8 cellular contexts compared by ENCODE assay signal in genomic region chrX:21838937-21839333, GRCh38. TPM values are rescaled to one million over a fixed set of nuclear protein-coding genes. Genes with fewer than 3 reads are reported as not detected.
DNase-seq lines count a peak whose midpoint lies in the region; FAIRE-seq lines count a peak whose summit lies in the region.

No MANE protein-coding gene starts in this region.

- peaks cover 4% of the 10 kb centered on the region; the same call in 1 of the 2 replicates for H3K36me3 ChIP-seq in Karpas-422 (ENCODE audit: insufficient read depth, low read length)

- peak overlapping the region; percentile 93 for H3K27ac Mint-ChIP-seq in activated CD4-positive, alpha-beta T cell treated with anti-CD3 and anti-CD28 coated beads, Interleukin-2, amount 10 ng/mL, durations not matched to agents 7 days and 5 days

- no peaks in the 10 kb centered on the region for H4K20me1 ChIP-seq in Karpas-422 (ENCODE audit: insufficient read depth, low read depth, low read length)

- H3K9ac ChIP-seq in Karpas-422 (ENCODE audit: low read length): peak overlapping the region; percentile 88

- peaks cover 6% of the 10 kb centered on the region for H3K36me3 Mint-ChIP-seq in activated CD4-positive, alpha-beta T cell treated with anti-CD3 and anti-CD28 coated beads, Interleukin-2, amount 10 ng/mL, durations not matched to agents 7 days and 5 days (ENCODE audit: low read depth)

- no peaks in the 10 kb centered on the region; the same call in 1 of the 2 replicates for H3K9me2 ChIP-seq in Karpas-422 (replicated peaks; ENCODE audit: insufficient read depth, low read length)

- no peaks in the 10 kb centered on the region for H3K27me3 Mint-ChIP-seq in activated CD4-positive, alpha-beta T cell treated with anti-CD3 and anti-CD28 coated beads, Interleukin-2, amount 10 ng/mL, durations not matched to agents 7 days and 5 days

- no peaks in the 10 kb centered on the region for H3K9me3 Mint-ChIP-seq in activated CD4-positive, alpha-beta T cell treated with anti-CD3 and anti-CD28 coated beads, Interleukin-2, amount 10 ng/mL, durations not matched to agents 7 days and 5 days

- POLR2A ChIA-PET in activated CD4-positive, alpha-beta T cell treated with anti-CD3 and anti-CD28 coated beads, Interleukin-2, amount 10 ng/mL, durations not matched to agents 7 days and 5 days (lab: Charles Lee): interaction anchor here (0.6 kb wide), 3 partner anchors 132 to 368 kb away, joined by 3 to 4 read pairs (median 4); no protein-coding TSS in a partner anchor

- no peak for DNase-seq in activated CD4-positive, alpha-beta T cell treated with anti-CD3 and anti-CD28 coated beads, Interleukin-2, amount 10 ng/mL, durations not matched to agents 7 days and 5 days
- DNase-seq in activated CD4-positive, alpha-beta T cell treated with anti-CD3 and anti-CD28 coated beads, Interleukin-2, amount 50 U/mL, for 4 hours: no peak
- DNase-seq in Karpas-422 (peak; percentile 74), stromal cell of bone marrow (ENCODE audit: low read depth) (peak; percentile 3), HuH-7.5 (ENCODE audit: low spot score) (no peak), COLO829 (ENCODE audit: low spot score) (no peak)

- peaks cover 18% of the 10 kb centered on the region for H3K4me1 Mint-ChIP-seq in activated CD4-positive, alpha-beta T cell treated with anti-CD3 and anti-CD28 coated beads, Interleukin-2, amount 10 ng/mL, durations not matched to agents 7 days and 5 days

- H3K27me3 ChIP-seq in Karpas-422 (ENCODE audit: low read length): no peaks in the 10 kb centered on the region

- peak overlapping the region; percentile 28 for H2AFZ ChIP-seq in Karpas-422 (ENCODE audit: low read length)

- H3K4me3 ChIP-seq in Karpas-422 (ENCODE audit: low read length): peak overlapping the region; percentile 77

- peak overlapping the region; percentile 70 for H3K4me2 ChIP-seq in Karpas-422 (ENCODE audit: low read depth, low read length, poor library complexity, severe bottlenecking)

- peak; percentile 69 for FAIRE-seq in islet of Langerhans (lab: Jason Lieb, UNC)

- peaks cover 26% of the 10 kb centered on the region for H3K79me2 ChIP-seq in Karpas-422 (ENCODE audit: low read length)

- peak overlapping the region; percentile 84 for H3K4me3 Mint-ChIP-seq in activated CD4-positive, alpha-beta T cell treated with anti-CD3 and anti-CD28 coated beads, Interleukin-2, amount 10 ng/mL, durations not matched to agents 7 days and 5 days

- H3K4me1 ChIP-seq in Karpas-422 (ENCODE audit: low read length): peaks cover 17% of the 10 kb centered on the region

- CTCF ChIA-PET in activated CD4-positive, alpha-beta T cell treated with anti-CD3 and anti-CD28 coated beads, Interleukin-2, amount 10 ng/mL, durations not matched to agents 7 days and 5 days (lab: Charles Lee): no interaction called here

- H3K9me3 ChIP-seq in Karpas-422 (ENCODE audit: low read length): no peaks in the 10 kb centered on the region; the same call in 1 of the 2 replicates

- H3K27ac ChIP-seq in Karpas-422 (ENCODE audit: low read length): no peak overlapping the region
- H3K27ac ChIP-seq in angular gyrus (ENCODE audit: low read depth, low read length): peak overlapping the region; percentile 48

RNA-seq across cellular contexts. Expression of gene MBTPS2, which starts 0.5 kb away (rescaled TPM):
- 1 to 10 TPM; 8.3 to 8.4 TPM for total RNA-seq in activated CD4-positive, alpha-beta T cell treated with anti-CD3 and anti-CD28 coated beads, Interleukin-2, amount 10 ng/mL, durations not matched to agents 7 days and 5 days
- 5.3 and 19.6 TPM in 2 replicates for total RNA-seq in Karpas-422 (2014; rRNA removed; shearing (Covaris generic); ENCODE audit: low replicate concordance)

RNA-seq across cellular contexts. Expression of gene YY2, which starts 16.9 kb away (rescaled TPM):
- 1 to 10 TPM; 1.5 to 2.0 TPM for total RNA-seq in activated CD4-positive, alpha-beta T cell treated with anti-CD3 and anti-CD28 coated beads, Interleukin-2, amount 10 ng/mL, durations not matched to agents 7 days and 5 days
- 0.60 and 0.94 TPM in 2 replicates for total RNA-seq in Karpas-422 (2014; rRNA removed; shearing (Covaris generic); ENCODE audit: low replicate concordance)

Comparison
In these comparisons a context has a peak if more than half of its experiments do, and no peak if none do; other contexts are left out.
1. DNase-seq: peak in Karpas-422 (single experiment) and stromal cell of bone marrow (single experiment); none in activated CD4-positive, alpha-beta T cell treated with anti-CD3 and anti-CD28 coated beads, Interleukin-2, amount 10 ng/mL, durations not matched to agents 7 days and 5 days (single experiment), activated CD4-positive, alpha-beta T cell treated with anti-CD3 and anti-CD28 coated beads, Interleukin-2, amount 50 U/mL, for 4 hours (0 of 2), HuH-7.5 (single experiment) and COLO829 (single experiment).